1 cellular context compared by ENCODE assay signal in genomic region chr7:158327571-158328180, GRCh38.
TF ChIP-seq lines count a peak whose summit lies in the region.

No MANE protein-coding gene starts in this region.

TF ChIP-seq in H1, 55 proteins besides CTCF, POLR2A, EP300 and RAD21:
- TF ChIP-seq NRF1 (IDR thresholded peaks at IDR 0.05; ENCODE audit: low read depth, low read length) (no peak), TCF12 (IDR thresholded peaks at IDR 0.05; ENCODE audit: low read depth, low read length) (no peak), CEBPB (IDR thresholded peaks at IDR 0.05; ENCODE audit: low read depth, low read length) (no peak), KDM4A (IDR thresholded peaks at IDR 0.05; ENCODE audit: low read depth, low read length, severe bottlenecking) (no peak), BACH1 (IDR thresholded peaks at IDR 0.05; ENCODE audit: low read length) (no peak), CREB1 (IDR thresholded peaks at IDR 0.05) (no peak), BCL11A (IDR thresholded peaks at IDR 0.05; ENCODE audit: low read depth in 2 of 2, low read length in 2 of 2) (no peak), GTF2F1 (IDR thresholded peaks at IDR 0.05; ENCODE audit: borderline replicate concordance, low read depth, low read length) (no peak), RBBP5 (IDR thresholded peaks at IDR 0.05; ENCODE audit: borderline replicate concordance, low read depth, low read length) (no peak), BRCA1 (IDR thresholded peaks at IDR 0.05; ENCODE audit: low read depth, low read length) (no peak), CHD1 (IDR thresholded peaks at IDR 0.05; ENCODE audit: low read depth, low read length) (no peak), SIRT6 (IDR thresholded peaks at IDR 0.05; ENCODE audit: low read length) (no peak), POLR2AphosphoS5 (IDR thresholded peaks at IDR 0.05; ENCODE audit: low read depth, low read length) (no peak), SIN3A (conservative IDR thresholded peaks at IDR 0.05 in 1 of 2, IDR thresholded peaks at IDR 0.05 in 1 of 2; ENCODE audit: low read depth in 1 of 2, low read length in 2 of 2) (no peak), EGR1 (IDR thresholded peaks at IDR 0.05; ENCODE audit: borderline replicate concordance, low read depth, low read length) (no peak), ATF2 (IDR thresholded peaks at IDR 0.05; ENCODE audit: low read length) (no peak)
- TF ChIP-seq, protein P1, sequence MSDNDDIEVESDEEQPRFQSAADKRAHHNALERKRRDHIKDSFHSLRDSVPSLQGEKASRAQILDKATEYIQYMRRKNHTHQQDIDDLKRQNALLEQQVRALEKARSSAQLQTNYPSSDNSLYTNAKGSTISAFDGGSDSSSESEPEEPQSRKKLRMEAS (IDR thresholded peaks at IDR 0.05): no peak
